In the genomic region with DNA sequence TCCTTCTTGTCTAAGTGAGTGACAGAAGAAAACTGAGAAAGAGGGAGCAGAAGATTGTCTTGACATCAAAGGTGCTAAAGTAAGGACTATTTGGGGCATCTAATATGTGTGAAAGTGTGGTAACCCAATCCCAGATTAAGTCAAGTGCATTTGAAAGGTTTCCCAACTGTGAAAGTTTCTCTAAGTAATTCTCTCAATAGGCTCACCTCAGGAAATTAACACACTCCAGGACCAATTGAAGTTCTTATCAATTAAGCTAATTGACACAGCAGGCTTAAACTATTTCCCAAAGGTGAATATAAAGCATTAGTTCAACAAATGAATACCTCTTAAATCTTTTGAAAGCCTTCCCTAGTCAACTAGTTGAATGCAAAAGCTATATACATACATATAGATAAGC, we compare ENCODE assay signal across 26 cellular contexts.
"Had no signal": no experiment of that assay in that cellular context is flagged by ENCODE, and none has a peak within 500 bp of the region (broad histone marks: within the 10 kb centered on the region; RNA-seq: fewer than 3 reads in every experiment).

No MANE protein-coding gene starts in this region.

- H3K27me3 ChIP-seq: colonic mucosa, dorsolateral prefrontal cortex, esophagus muscularis mucosa, hepatocyte, sigmoid colon, stomach, suprapubic skin, tibial nerve had no signal

- H3K4me3 Mint-ChIP-seq: activated CD4-positive, alpha-beta memory T cell treated with anti-CD3 and anti-CD28 coated beads, Interleukin-2, amount 10 ng/mL, durations not matched to agents 7 days and 5 days; activated CD4-positive, alpha-beta T cell treated with anti-CD3 and anti-CD28 coated beads, Interleukin-2, amount 10 ng/mL, durations not matched to agents 24 days and 14 days; activated naive CD4-positive, alpha-beta T cell treated with anti-CD3 and anti-CD28 coated beads, Interleukin-2, amount 10 ng/mL, durations not matched to agents 7 days and 5 days; effector memory CD8-positive, alpha-beta T cell; immature natural killer cell; naive B cell; stimulated activated memory B cell treated with anti-CD40 and anti-IgM and Interleukin-4, amounts not matched to agents 10 μg/mL and 1 μg/mL and 100 μg/mL, for 72 hours had no signal

- H3K4me3 ChIP-seq: colonic mucosa, dorsolateral prefrontal cortex, esophagus muscularis mucosa, hepatocyte, lower lobe of right lung, sigmoid colon, smooth muscle cell, stomach, suprapubic skin, tibial nerve had no signal

- H3K4me1 ChIP-seq: colonic mucosa, esophagus muscularis mucosa, lower lobe of right lung, sigmoid colon, suprapubic skin, tibial nerve had no signal

- H3K36me3 ChIP-seq: colonic mucosa, esophagus muscularis mucosa, lower lobe of right lung, sigmoid colon, stomach, suprapubic skin, tibial nerve had no signal

- H3K4me1 Mint-ChIP-seq: activated CD4-positive, alpha-beta T cell treated with anti-CD3 and anti-CD28 coated beads, Interleukin-2, amount 10 ng/mL, durations not matched to agents 24 days and 14 days; activated naive CD4-positive, alpha-beta T cell treated with anti-CD3 and anti-CD28 coated beads, Interleukin-2, amount 10 ng/mL, durations not matched to agents 7 days and 5 days; immature natural killer cell; naive B cell; stimulated activated memory B cell treated with anti-CD40 and anti-IgM and Interleukin-4, amounts not matched to agents 10 μg/mL and 1 μg/mL and 100 μg/mL, for 72 hours had no signal

- H3K27me3 Mint-ChIP-seq: activated CD4-positive, alpha-beta memory T cell treated with anti-CD3 and anti-CD28 coated beads, Interleukin-2, amount 10 ng/mL, durations not matched to agents 7 days and 5 days; activated CD4-positive, alpha-beta T cell treated with anti-CD3 and anti-CD28 coated beads, Interleukin-2, amount 10 ng/mL, durations not matched to agents 24 days and 14 days; activated naive CD4-positive, alpha-beta T cell treated with anti-CD3 and anti-CD28 coated beads, Interleukin-2, amount 10 ng/mL, durations not matched to agents 7 days and 5 days; effector memory CD8-positive, alpha-beta T cell; naive B cell; stimulated activated memory B cell treated with anti-CD40 and anti-IgM and Interleukin-4, amounts not matched to agents 10 μg/mL and 1 μg/mL and 100 μg/mL, for 72 hours had no signal

- H3K9me3 Mint-ChIP-seq: activated CD4-positive, alpha-beta memory T cell treated with anti-CD3 and anti-CD28 coated beads, Interleukin-2, amount 10 ng/mL, durations not matched to agents 7 days and 5 days; activated CD4-positive, alpha-beta T cell treated with anti-CD3 and anti-CD28 coated beads, Interleukin-2, amount 10 ng/mL, durations not matched to agents 24 days and 14 days; activated naive CD4-positive, alpha-beta T cell treated with anti-CD3 and anti-CD28 coated beads, Interleukin-2, amount 10 ng/mL, durations not matched to agents 7 days and 5 days; effector memory CD8-positive, alpha-beta T cell; stimulated activated memory B cell treated with anti-CD40 and anti-IgM and Interleukin-4, amounts not matched to agents 10 μg/mL and 1 μg/mL and 100 μg/mL, for 72 hours had no signal

- ATAC-seq: activated CD4-positive, CD25-positive, alpha-beta regulatory T cell treated with anti-CD3 and anti-CD28 coated beads, Interleukin-2, amount 50 U/mL, for 24 hours; effector memory CD8-positive, alpha-beta T cell; left lobe of liver; lower lobe of right lung; stimulated activated memory B cell treated with anti-CD40 and anti-IgM and Interleukin-4, amounts not matched to agents 10 μg/mL and 1 μg/mL and 100 μg/mL, for 72 hours had no signal

- DNase-seq: activated CD4-positive, alpha-beta memory T cell treated with anti-CD3 and anti-CD28 coated beads, Interleukin-2, amount 10 ng/mL, durations not matched to agents 7 days and 5 days; activated CD4-positive, alpha-beta T cell treated with anti-CD3 and anti-CD28 coated beads, Interleukin-2, amount 10 ng/mL, durations not matched to agents 24 days and 14 days; activated effector memory CD4-positive, alpha-beta T cell treated with anti-CD3 and anti-CD28 coated beads, Interleukin-2, amount 50 U/mL, for 16 hours; activated naive CD4-positive, alpha-beta T cell treated with anti-CD3 and anti-CD28 coated beads, Interleukin-2, amount 10 ng/mL, durations not matched to agents 7 days and 5 days; amygdala; colonic mucosa; dorsolateral prefrontal cortex; effector memory CD8-positive, alpha-beta T cell; glutamatergic neuron; immature natural killer cell; lower lobe of right lung; naive B cell; retina; sigmoid colon; stimulated activated CD4-positive, alpha-beta T cell treated with anti-CD3 and anti-CD28 coated beads, Interleukin-15, amount 100 ng/mL, for 24 hours; stomach had no signal

- FAIRE-seq: bronchial epithelial cell, urothelium cell line had no signal

- H3K9me3 ChIP-seq: colonic mucosa, esophagus muscularis mucosa, lower lobe of right lung, sigmoid colon, stomach, suprapubic skin, tibial nerve had no signal

- H3K27ac Mint-ChIP-seq: activated CD4-positive, alpha-beta memory T cell treated with anti-CD3 and anti-CD28 coated beads, Interleukin-2, amount 10 ng/mL, durations not matched to agents 7 days and 5 days; activated CD4-positive, alpha-beta T cell treated with anti-CD3 and anti-CD28 coated beads, Interleukin-2, amount 10 ng/mL, durations not matched to agents 24 days and 14 days; activated naive CD4-positive, alpha-beta T cell treated with anti-CD3 and anti-CD28 coated beads, Interleukin-2, amount 10 ng/mL, durations not matched to agents 7 days and 5 days; effector memory CD8-positive, alpha-beta T cell; immature natural killer cell; naive B cell; stimulated activated memory B cell treated with anti-CD40 and anti-IgM and Interleukin-4, amounts not matched to agents 10 μg/mL and 1 μg/mL and 100 μg/mL, for 72 hours had no signal

- H3K36me3 Mint-ChIP-seq: activated naive CD4-positive, alpha-beta T cell treated with anti-CD3 and anti-CD28 coated beads, Interleukin-2, amount 10 ng/mL, durations not matched to agents 7 days and 5 days; immature natural killer cell; naive B cell; stimulated activated memory B cell treated with anti-CD40 and anti-IgM and Interleukin-4, amounts not matched to agents 10 μg/mL and 1 μg/mL and 100 μg/mL, for 72 hours had no signal

- H3K27ac ChIP-seq: colonic mucosa, dorsolateral prefrontal cortex, esophagus muscularis mucosa, hepatocyte, lower lobe of right lung, sigmoid colon, suprapubic skin, tibial nerve had no signal
